Comparison of ENCODE assay signal across 15 cellular contexts in the genomic region with DNA sequence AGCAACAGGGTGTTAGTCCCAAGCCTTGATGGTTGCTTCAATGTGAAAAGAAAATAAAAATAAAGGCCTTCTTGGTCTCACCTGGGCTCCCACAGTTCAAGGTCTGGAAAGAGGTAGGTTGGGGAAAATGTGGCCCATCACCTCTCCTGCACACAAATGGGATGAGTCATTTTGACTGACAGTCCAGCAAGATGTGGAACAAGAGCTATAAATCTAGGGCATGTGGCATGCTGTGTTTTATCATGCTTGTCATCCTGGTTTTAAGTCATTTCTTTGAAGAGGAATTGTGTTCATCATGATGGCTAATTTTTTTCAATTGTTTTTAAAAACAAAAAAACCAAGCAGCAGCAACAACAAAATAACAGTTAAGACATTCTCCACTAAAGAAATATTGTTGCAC.
A peak's percentile ranks its signal among the peaks of the same experiment; 100 is the strongest.
DNase-seq lines count a peak whose midpoint lies in the region; ATAC-seq and TF ChIP-seq lines count a peak whose summit lies in the region.
"Had no signal": no experiment of that assay in that cellular context is flagged by ENCODE, and none has a peak within 500 bp of the region (broad histone marks: within the 10 kb centered on the region; RNA-seq: fewer than 3 reads in every experiment).

No MANE protein-coding gene starts in this region.

- H3K9me3 Mint-ChIP-seq in activated T-cell treated with anti-CD3 and anti-CD28 coated beads, Interleukin-2, amount 50 U/mL, for 24 hours: peaks cover 2% of the 10 kb centered on the region
- H3K9me3 Mint-ChIP-seq: GM23338 had no signal

- ATAC-seq in SK-N-SH treated with all-trans-retinoic acid at 6 μM for 48 hours: no peak
- ATAC-seq in HG02852 (IDR thresholded peaks at IDR 0.05; ENCODE audit: unreplicated experiment): no peak
- ATAC-seq: GM12878, GM23338 had no signal

- no peaks in the 10 kb centered on the region for H3F3A ChIP-seq in SK-N-SH (replicated peaks; ENCODE audit: insufficient read depth)

- DNase-seq in SK-N-SH (no peak), amniotic epithelial cell (ENCODE audit: low read depth) (peak; percentile 10), kidney glomerular epithelial cell (lab: John Stamatoyannopoulos, UW) (peak; percentile 22)
- DNase-seq in central memory CD4-positive, alpha-beta T cell: no peak
- no peak for DNase-seq in activated T-cell treated with anti-CD3 and anti-CD28 coated beads, Interleukin-2, amount 50 U/mL, for 24 hours
- DNase-seq: 8988T; AML-193; Caco-2; CD8-positive, alpha-beta memory T cell; H7 had no signal

- TF ChIP-seq EP300 in SK-N-SH (IDR thresholded peaks at IDR 0.05; ENCODE audit: borderline replicate concordance in 1 of 2, low read depth in 1 of 2, low read length in 1 of 2): no peak

- H3K36me3 ChIP-seq in SK-N-SH (replicated peaks in 1 of 2; ENCODE audit: control insufficient read depth in 1 of 2, insufficient read depth in 2 of 2, low read length in 1 of 2): no peaks in the 10 kb centered on the region
- H3K36me3 ChIP-seq: BLaER1 had no signal

- no peaks in the 10 kb centered on the region for H3K27me3 Mint-ChIP-seq in activated T-cell treated with anti-CD3 and anti-CD28 coated beads, Interleukin-2, amount 50 U/mL, for 24 hours

- H3K4me2 ChIP-seq in SK-N-SH: no peak overlapping the region
- H3K4me2 ChIP-seq: BLaER1, GM23338 had no signal

- H3K9me2 ChIP-seq in SK-N-SH: no peaks in the 10 kb centered on the region

- H3K4me1 Mint-ChIP-seq in activated T-cell treated with anti-CD3 and anti-CD28 coated beads, Interleukin-2, amount 50 U/mL, for 24 hours (ENCODE audit: low read depth): no peaks in the 10 kb centered on the region
- H3K4me1 Mint-ChIP-seq: CD8-positive, alpha-beta memory T cell had no signal

- no peaks in the 10 kb centered on the region for H4K20me1 ChIP-seq in SK-N-SH (ENCODE audit: insufficient read depth)
- H4K20me1 ChIP-seq: BLaER1 had no signal

- H3K9ac ChIP-seq in SK-N-SH: no peak overlapping the region
- H3K9ac ChIP-seq: BLaER1 had no signal

- no peak overlapping the region for H3K27ac ChIP-seq in SK-N-SH (ENCODE audit: low read depth in 2 of 2, low read length in 1 of 2)
- H3K27ac ChIP-seq: BLaER1 had no signal

- H2AFZ ChIP-seq in SK-N-SH (ENCODE audit: low read depth): no peak overlapping the region
- H2AFZ ChIP-seq: GM23338 had no signal

- no peaks in the 10 kb centered on the region for H3K36me3 Mint-ChIP-seq in activated T-cell treated with anti-CD3 and anti-CD28 coated beads, Interleukin-2, amount 50 U/mL, for 24 hours (ENCODE audit: low read depth)

- H3K79me2 ChIP-seq in SK-N-SH (ENCODE audit: insufficient read depth): no peaks in the 10 kb centered on the region

- no peak overlapping the region for H3K4me3 Mint-ChIP-seq in activated T-cell treated with anti-CD3 and anti-CD28 coated beads, Interleukin-2, amount 50 U/mL, for 24 hours
- H3K4me3 Mint-ChIP-seq: CD8-positive, alpha-beta memory T cell; GM23338 had no signal

- H3K27ac Mint-ChIP-seq in activated T-cell treated with anti-CD3 and anti-CD28 coated beads, Interleukin-2, amount 50 U/mL, for 24 hours: no peak overlapping the region
- H3K27ac Mint-ChIP-seq: GM23338 had no signal

- CTCF ChIA-PET in SK-N-SH (lab: Yijun Ruan, JAX): interaction anchor here (0.5 to 0.8 kb wide), 2 partner anchors 37 to 438 kb away, joined by 3 read pairs; no protein-coding TSS in a partner anchor

- no peak for TF ChIP-seq RAD21 in SK-N-SH (IDR thresholded peaks at IDR 0.05; ENCODE audit: low read length)

- H3K4me3 ChIP-seq in SK-N-SH (ENCODE audit: low read depth in 2 of 2, low read length in 1 of 2): no peak overlapping the region
- H3K4me3 ChIP-seq: BLaER1, GM12878, GM23338 had no signal

- peaks cover 0 to 8% of the 10 kb centered on the region in 2 experiments; a peak in 1 of 4 replicates for H3K4me1 ChIP-seq in SK-N-SH (ENCODE audit: control insufficient read depth in 1 of 2, insufficient read depth in 2 of 2, low read depth in 1 of 2, low read length in 1 of 2)
- H3K4me1 ChIP-seq: Caco-2 had no signal

- no peaks in the 10 kb centered on the region for H3K27me3 ChIP-seq in SK-N-SH (ENCODE audit: insufficient read depth)
- H3K27me3 ChIP-seq: BLaER1 had no signal

- TF ChIP-seq CTCF in SK-N-SH (IDR thresholded peaks at IDR 0.05): no peak

- H3K9me3 ChIP-seq in SK-N-SH: no peaks in the 10 kb centered on the region
- H3K9me3 ChIP-seq: BLaER1, Caco-2 had no signal

- POLR2A ChIA-PET in SK-N-SH (lab: Yijun Ruan, JAX): no interaction called here

TF ChIP-seq in SK-N-SH, 30 proteins besides CTCF, POLR2A, EP300 and RAD21:
- TF ChIP-seq FOXM1 (IDR thresholded peaks at IDR 0.05; ENCODE audit: low read depth) (no peak), TCF12 (IDR thresholded peaks at IDR 0.05) (peak; percentile 71), POLR2AphosphoS5 (IDR thresholded peaks at IDR 0.05; ENCODE audit: low read depth, low read length) (no peak)
- TF ChIP-seq, protein P1, sequence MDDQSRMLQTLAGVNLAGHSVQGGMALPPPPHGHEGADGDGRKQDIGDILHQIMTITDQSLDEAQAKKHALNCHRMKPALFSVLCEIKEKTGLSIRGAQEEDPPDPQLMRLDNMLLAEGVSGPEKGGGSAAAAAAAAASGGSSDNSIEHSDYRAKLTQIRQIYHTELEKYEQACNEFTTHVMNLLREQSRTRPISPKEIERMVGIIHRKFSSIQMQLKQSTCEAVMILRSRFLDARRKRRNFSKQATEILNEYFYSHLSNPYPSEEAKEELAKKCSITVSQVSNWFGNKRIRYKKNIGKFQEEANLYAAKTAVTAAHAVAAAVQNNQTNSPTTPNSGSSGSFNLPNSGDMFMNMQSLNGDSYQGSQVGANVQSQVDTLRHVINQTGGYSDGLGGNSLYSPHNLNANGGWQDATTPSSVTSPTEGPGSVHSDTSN (IDR thresholded peaks at IDR 0.05): peak; percentile 92

TF ChIP-seq in SK-N-SH treated with all-trans-retinoic acid at 6 μM for 48 hours, 23 proteins besides CTCF, POLR2A, EP300 and RAD21 (continues in another document):
- TF ChIP-seq TOX (CRISPR knock-in tag; IDR thresholded peaks at IDR 0.05; ENCODE audit: borderline replicate concordance) (no peak), ZNF565 (CRISPR knock-in tag; conservative IDR thresholded peaks at IDR 0.05; ENCODE audit: low read depth) (no peak), SNAI2 (CRISPR knock-in tag; IDR thresholded peaks at IDR 0.05) (no peak), GLIS3 (CRISPR knock-in tag; IDR thresholded peaks at IDR 0.05) (no peak), ARNTL (CRISPR knock-in tag; IDR thresholded peaks at IDR 0.05; ENCODE audit: borderline replicate concordance, low read depth) (no peak), RARB (CRISPR knock-in tag; IDR thresholded peaks at IDR 0.05) (no peak), TCF4 (CRISPR knock-in tag; IDR thresholded peaks at IDR 0.05; ENCODE audit: borderline replicate concordance) (no peak)
- TF ChIP-seq, protein P2, sequence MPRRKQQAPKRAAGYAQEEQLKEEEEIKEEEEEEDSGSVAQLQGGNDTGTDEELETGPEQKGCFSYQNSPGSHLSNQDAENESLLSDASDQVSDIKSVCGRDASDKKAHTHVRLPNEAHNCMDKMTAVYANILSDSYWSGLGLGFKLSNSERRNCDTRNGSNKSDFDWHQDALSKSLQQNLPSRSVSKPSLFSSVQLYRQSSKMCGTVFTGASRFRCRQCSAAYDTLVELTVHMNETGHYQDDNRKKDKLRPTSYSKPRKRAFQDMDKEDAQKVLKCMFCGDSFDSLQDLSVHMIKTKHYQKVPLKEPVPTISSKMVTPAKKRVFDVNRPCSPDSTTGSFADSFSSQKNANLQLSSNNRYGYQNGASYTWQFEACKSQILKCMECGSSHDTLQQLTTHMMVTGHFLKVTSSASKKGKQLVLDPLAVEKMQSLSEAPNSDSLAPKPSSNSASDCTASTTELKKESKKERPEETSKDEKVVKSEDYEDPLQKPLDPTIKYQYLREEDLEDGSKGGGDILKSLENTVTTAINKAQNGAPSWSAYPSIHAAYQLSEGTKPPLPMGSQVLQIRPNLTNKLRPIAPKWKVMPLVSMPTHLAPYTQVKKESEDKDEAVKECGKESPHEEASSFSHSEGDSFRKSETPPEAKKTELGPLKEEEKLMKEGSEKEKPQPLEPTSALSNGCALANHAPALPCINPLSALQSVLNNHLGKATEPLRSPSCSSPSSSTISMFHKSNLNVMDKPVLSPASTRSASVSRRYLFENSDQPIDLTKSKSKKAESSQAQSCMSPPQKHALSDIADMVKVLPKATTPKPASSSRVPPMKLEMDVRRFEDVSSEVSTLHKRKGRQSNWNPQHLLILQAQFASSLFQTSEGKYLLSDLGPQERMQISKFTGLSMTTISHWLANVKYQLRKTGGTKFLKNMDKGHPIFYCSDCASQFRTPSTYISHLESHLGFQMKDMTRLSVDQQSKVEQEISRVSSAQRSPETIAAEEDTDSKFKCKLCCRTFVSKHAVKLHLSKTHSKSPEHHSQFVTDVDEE (CRISPR knock-in tag; IDR thresholded peaks at IDR 0.05): no peak
- TF ChIP-seq, protein P3, sequence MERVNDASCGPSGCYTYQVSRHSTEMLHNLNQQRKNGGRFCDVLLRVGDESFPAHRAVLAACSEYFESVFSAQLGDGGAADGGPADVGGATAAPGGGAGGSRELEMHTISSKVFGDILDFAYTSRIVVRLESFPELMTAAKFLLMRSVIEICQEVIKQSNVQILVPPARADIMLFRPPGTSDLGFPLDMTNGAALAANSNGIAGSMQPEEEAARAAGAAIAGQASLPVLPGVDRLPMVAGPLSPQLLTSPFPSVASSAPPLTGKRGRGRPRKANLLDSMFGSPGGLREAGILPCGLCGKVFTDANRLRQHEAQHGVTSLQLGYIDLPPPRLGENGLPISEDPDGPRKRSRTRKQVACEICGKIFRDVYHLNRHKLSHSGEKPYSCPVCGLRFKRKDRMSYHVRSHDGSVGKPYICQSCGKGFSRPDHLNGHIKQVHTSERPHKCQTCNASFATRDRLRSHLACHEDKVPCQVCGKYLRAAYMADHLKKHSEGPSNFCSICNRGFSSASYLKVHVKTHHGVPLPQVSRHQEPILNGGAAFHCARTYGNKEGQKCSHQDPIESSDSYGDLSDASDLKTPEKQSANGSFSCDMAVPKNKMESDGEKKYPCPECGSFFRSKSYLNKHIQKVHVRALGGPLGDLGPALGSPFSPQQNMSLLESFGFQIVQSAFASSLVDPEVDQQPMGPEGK (CRISPR knock-in tag; IDR thresholded peaks at IDR 0.05; ENCODE audit: borderline replicate concordance): no peak
- TF ChIP-seq, protein P4, sequence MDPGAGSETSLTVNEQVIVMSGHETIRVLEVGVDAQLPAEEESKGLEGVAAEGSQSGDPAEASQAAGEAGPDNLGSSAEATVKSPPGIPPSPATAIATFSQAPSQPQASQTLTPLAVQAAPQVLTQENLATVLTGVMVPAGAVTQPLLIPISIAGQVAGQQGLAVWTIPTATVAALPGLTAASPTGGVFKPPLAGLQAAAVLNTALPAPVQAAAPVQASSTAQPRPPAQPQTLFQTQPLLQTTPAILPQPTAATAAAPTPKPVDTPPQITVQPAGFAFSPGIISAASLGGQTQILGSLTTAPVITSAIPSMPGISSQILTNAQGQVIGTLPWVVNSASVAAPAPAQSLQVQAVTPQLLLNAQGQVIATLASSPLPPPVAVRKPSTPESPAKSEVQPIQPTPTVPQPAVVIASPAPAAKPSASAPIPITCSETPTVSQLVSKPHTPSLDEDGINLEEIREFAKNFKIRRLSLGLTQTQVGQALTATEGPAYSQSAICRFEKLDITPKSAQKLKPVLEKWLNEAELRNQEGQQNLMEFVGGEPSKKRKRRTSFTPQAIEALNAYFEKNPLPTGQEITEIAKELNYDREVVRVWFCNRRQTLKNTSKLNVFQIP (CRISPR knock-in tag; IDR thresholded peaks at IDR 0.05; ENCODE audit: borderline replicate concordance, low read depth): no peak

Comparison
In these comparisons a context has a peak if more than half of its experiments do, and no peak if none do; other contexts are left out.
1. DNase-seq: peak in amniotic epithelial cell (single experiment) and kidney glomerular epithelial cell (single experiment); none in SK-N-SH (single experiment), central memory CD4-positive, alpha-beta T cell (single experiment) and activated T-cell treated with anti-CD3 and anti-CD28 coated beads, Interleukin-2, amount 50 U/mL, for 24 hours (single experiment).